In genomic region chr4:75724867-75725724, GRCh38 we compare ENCODE assay signal across 8 cellular contexts. TPM values are rescaled to one million over a fixed set of nuclear protein-coding genes. Genes with fewer than 3 reads are reported as not detected.
A peak's percentile ranks its signal among the peaks of the same experiment; 100 is the strongest.
DNase-seq lines count a peak whose midpoint lies in the region; ATAC-seq lines count a peak whose summit lies in the region.

No MANE protein-coding gene starts in this region.

- peak overlapping the region; percentile 90 for H3K27ac ChIP-seq in cingulate gyrus (ENCODE audit: low read depth, low read length)

- intact Hi-C loops in left colon (cut with DNase I, micrococcal nuclease): loop anchor here in 1 of 2 donors (10.0 kb wide), 1 partner anchor 50 kb away; the partner anchor contains the start of gene G3BP2

- ATAC-seq in GM18502 (IDR thresholded peaks at IDR 0.05; ENCODE audit: poor library complexity, unreplicated experiment): peak; percentile 56
- ATAC-seq in HG02678 (IDR thresholded peaks at IDR 0.05; ENCODE audit: unreplicated experiment): peak; percentile 54
- ATAC-seq in activated CD4-positive, CD25-positive, alpha-beta regulatory T cell treated with anti-CD3 and anti-CD28 coated beads, Interleukin-2, amount 50 U/mL, for 24 hours: peak; percentile 32 to 33
- ATAC-seq in left colon: peak; percentile 69

- DNase-seq in NCI-H1105 treated with DMSO at 0.1 percent for 48 hours (lab: John Stamatoyannopoulos, UW): peak; percentile 36
- peak; percentile 80 to 82 for DNase-seq in left colon
- DNase-seq in stimulated activated CD4-positive, alpha-beta T cell treated with anti-CD3 and anti-CD28 coated beads, Interleukin-1b, Interleukin-23, amount 100 ng/mL, for 4 hours (ENCODE audit: low read depth in 2 of 2): peak; percentile 11 to 36
- no peak for DNase-seq in central memory CD4-positive, alpha-beta T cell

RNA-seq across cellular contexts. Expression of gene USO1, which starts 0.7 kb away (rescaled TPM):
- 10 to 100 TPM; 51.5 to 55.4 TPM for total RNA-seq in left colon

RNA-seq across cellular contexts. Expression of gene G3BP2, which starts 51.9 kb away (rescaled TPM):
- total RNA-seq in left colon: 100 to 1,000 TPM; 158 to 159 TPM
